In genomic region chr17:60525624-60526514, GRCh38 we compare ENCODE assay signal across 8 cellular contexts. TPM values are rescaled to one million over a fixed set of nuclear protein-coding genes. Genes with fewer than 3 reads are reported as not detected.
A peak's percentile ranks its signal among the peaks of the same experiment; 100 is the strongest.
DNase-seq lines count a peak whose midpoint lies in the region; ATAC-seq and TF ChIP-seq lines count a peak whose summit lies in the region.

APPBP2 (minus strand) TSS chr17:60526242; CDS start chr17:60525931, 311 bp downstream.

- H3K4me1 ChIP-seq in hepatocyte (ENCODE audit: insufficient read depth), result peaks cover 17% of the 10 kb centered on the region

- TF ChIP-seq CTCF in hepatocyte (IDR thresholded peaks at IDR 0.05; ENCODE audit: poor library complexity), result no peak
- TF ChIP-seq CTCF in retinal pigment epithelial cell (conservative IDR thresholded peaks at IDR 0.05; ENCODE audit: low read depth, low read length), result no peak

- peak; percentile 89 for TF ChIP-seq POLR2A in GM18505 (IDR thresholded peaks at IDR 0.05; ENCODE audit: borderline replicate concordance, extremely low read depth, insufficient read depth, insufficient read length)

- H3K4me2 ChIP-seq in hepatocyte, result peak within 1 kb of the TSS; percentile 85

- peak within 1 kb of the TSS; percentile 69 for H3K4me3 ChIP-seq in hepatocyte
- H3K4me3 ChIP-seq in retinal pigment epithelial cell (ENCODE audit: low read length), result peak within 1 kb of the TSS; percentile 100

- H3K9me3 ChIP-seq in hepatocyte (ENCODE audit: low read depth), result no peaks in the 10 kb centered on the region

- peak; percentile 61 for DNase-seq in NCI-H187 treated with DMSO at 0.1 percent for 48 hours (lab: John Stamatoyannopoulos, UW)
- DNase-seq in T1000 (lab: John Stamatoyannopoulos, UW), result peak; percentile 96
- DNase-seq in astrocyte of the hippocampus (ENCODE audit: low read depth, low spot score), result peak; percentile 96
- peak; percentile 94 for DNase-seq in hepatocyte (ENCODE audit: low spot score)
- peak; percentile 41 for DNase-seq in retinal pigment epithelial cell (ENCODE audit: low read depth)
- DNase-seq in NCI-H128 (lab: John Stamatoyannopoulos, UW; ENCODE audit: unreplicated experiment), result no peak

- under 1% methylated on average over 63 of the region's 72 CpGs for WGBS in hepatocyte (ENCODE audit: low lambda C conversion rate, missing lambda C conversion rate)

- peak within 1 kb of the TSS; percentile 85 for H2AFZ ChIP-seq in hepatocyte

- H3K27ac ChIP-seq in hepatocyte, result peak within 1 kb of the TSS; percentile 100

- H3K79me2 ChIP-seq in hepatocyte, result peaks cover 64% of the 10 kb centered on the region

- no peaks in the 10 kb centered on the region for H3K36me3 ChIP-seq in hepatocyte (replicated peaks; ENCODE audit: insufficient read depth, low read depth)

- no peaks in the 10 kb centered on the region for H3K27me3 ChIP-seq in hepatocyte

- H3K9me2 ChIP-seq in hepatocyte (replicated peaks; ENCODE audit: insufficient read depth), result no peaks in the 10 kb centered on the region

- peaks cover 42% of the 10 kb centered on the region for H4K20me1 ChIP-seq in hepatocyte (ENCODE audit: insufficient read depth, poor library complexity, severe bottlenecking)

- ATAC-seq in GM18505 (IDR thresholded peaks at IDR 0.05; ENCODE audit: unreplicated experiment) (peak; percentile 83), HG02938 (IDR thresholded peaks at IDR 0.05; ENCODE audit: unreplicated experiment) (peak; percentile 92)

RNA-seq across cellular contexts. Expression of gene APPBP2, which starts in this region (rescaled TPM):
- total RNA-seq in hepatocyte, result 39.3 and 42.0 TPM in 2 replicates
- 37.2 and 42.6 TPM in 2 replicates for polyA plus RNA-seq in hepatocyte
